8 cellular contexts compared by ENCODE assay signal in the genomic region with DNA sequence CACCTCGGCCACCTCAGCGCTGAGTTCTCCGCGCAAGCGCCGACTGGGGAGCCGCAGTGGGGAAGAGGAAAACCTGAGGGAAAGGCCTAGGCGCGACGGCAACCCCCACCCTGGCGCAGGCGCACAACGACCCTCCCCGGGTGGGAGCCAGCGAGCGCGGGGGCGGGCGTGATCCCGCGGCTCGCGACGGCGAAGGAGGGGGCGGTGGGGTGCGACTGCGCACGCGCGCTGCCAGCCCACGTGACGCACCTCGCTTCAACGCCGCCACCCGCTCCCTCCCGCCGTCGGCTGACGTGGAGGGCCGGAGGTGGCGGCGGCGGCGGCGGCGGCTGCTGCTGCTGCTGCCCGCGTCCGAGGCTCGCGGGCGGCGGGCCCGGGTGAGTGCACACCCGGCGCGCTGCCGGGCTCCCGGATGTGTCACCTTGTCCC. TPM values are rescaled to one million over a fixed set of nuclear protein-coding genes. Genes with fewer than 3 reads are reported as not detected.
DNase-seq lines count a peak whose midpoint lies in the region; ATAC-seq and TF ChIP-seq lines count a peak whose summit lies in the region.

A gene (minus strand): TSS at position 84 of the 429 bp plus-strand sequence. CDS start 556 bp downstream, outside the sequence.
A gene with protein sequence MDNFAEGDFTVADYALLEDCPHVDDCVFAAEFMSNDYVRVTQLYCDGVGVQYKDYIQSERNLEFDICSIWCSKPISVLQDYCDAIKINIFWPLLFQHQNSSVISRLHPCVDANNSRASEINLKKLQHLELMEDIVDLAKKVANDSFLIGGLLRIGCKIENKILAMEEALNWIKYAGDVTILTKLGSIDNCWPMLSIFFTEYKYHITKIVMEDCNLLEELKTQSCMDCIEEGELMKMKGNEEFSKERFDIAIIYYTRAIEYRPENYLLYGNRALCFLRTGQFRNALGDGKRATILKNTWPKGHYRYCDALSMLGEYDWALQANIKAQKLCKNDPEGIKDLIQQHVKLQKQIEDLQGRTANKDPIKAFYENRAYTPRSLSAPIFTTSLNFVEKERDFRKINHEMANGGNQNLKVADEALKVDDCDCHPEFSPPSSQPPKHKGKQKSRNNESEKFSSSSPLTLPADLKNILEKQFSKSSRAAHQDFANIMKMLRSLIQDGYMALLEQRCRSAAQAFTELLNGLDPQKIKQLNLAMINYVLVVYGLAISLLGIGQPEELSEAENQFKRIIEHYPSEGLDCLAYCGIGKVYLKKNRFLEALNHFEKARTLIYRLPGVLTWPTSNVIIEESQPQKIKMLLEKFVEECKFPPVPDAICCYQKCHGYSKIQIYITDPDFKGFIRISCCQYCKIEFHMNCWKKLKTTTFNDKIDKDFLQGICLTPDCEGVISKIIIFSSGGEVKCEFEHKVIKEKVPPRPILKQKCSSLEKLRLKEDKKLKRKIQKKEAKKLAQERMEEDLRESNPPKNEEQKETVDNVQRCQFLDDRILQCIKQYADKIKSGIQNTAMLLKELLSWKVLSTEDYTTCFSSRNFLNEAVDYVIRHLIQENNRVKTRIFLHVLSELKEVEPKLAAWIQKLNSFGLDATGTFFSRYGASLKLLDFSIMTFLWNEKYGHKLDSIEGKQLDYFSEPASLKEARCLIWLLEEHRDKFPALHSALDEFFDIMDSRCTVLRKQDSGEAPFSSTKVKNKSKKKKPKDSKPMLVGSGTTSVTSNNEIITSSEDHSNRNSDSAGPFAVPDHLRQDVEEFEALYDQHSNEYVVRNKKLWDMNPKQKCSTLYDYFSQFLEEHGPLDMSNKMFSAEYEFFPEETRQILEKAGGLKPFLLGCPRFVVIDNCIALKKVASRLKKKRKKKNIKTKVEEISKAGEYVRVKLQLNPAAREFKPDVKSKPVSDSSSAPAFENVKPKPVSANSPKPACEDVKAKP (N-terminal part only) (plus strand): TSS at position 267 of the 429 bp plus-strand sequence. CDS start 14,004 bp downstream, outside the sequence.

- H3K4me1 Mint-ChIP-seq in activated naive CD8-positive, alpha-beta T cell treated with anti-CD3 and anti-CD28 coated beads, Interleukin-2, amount 50 U/mL, for 24 hours = peaks cover 53% of the 10 kb centered on the region
- peaks cover 38% of the 10 kb centered on the region for H3K4me1 Mint-ChIP-seq in type B pancreatic cell (ENCODE audit: unreplicated experiment)

- peak within 1 kb of the TSS; percentile 99 for H3K4me3 Mint-ChIP-seq in activated naive CD8-positive, alpha-beta T cell treated with anti-CD3 and anti-CD28 coated beads, Interleukin-2, amount 50 U/mL, for 24 hours
- peak within 1 kb of the TSS; percentile 98 for H3K4me3 Mint-ChIP-seq in type B pancreatic cell

- H3K27me3 Mint-ChIP-seq in activated naive CD8-positive, alpha-beta T cell treated with anti-CD3 and anti-CD28 coated beads, Interleukin-2, amount 50 U/mL, for 24 hours = peaks cover 2% of the 10 kb centered on the region
- no peaks in the 10 kb centered on the region for H3K27me3 Mint-ChIP-seq in type B pancreatic cell

- peak within 1 kb of the TSS; percentile 98 for H3K27ac ChIP-seq in cardiac muscle cell

- DNase-seq in GM12864 (ENCODE audit: low read depth) (peak; percentile 75), NCI-H1436 (lab: John Stamatoyannopoulos, UW) (peak; percentile 93), SW480 (ENCODE audit: low spot score) (peak; percentile 93), cardiac muscle cell (ENCODE audit: low read depth in 1 of 2, low spot score in 1 of 2) (peak; percentile 96 to 98), pons (ENCODE audit: low spot score) (peak; percentile 93), type B pancreatic cell (ENCODE audit: extremely low spot score, unreplicated experiment) (peak; percentile 100)
- peak; percentile 99 for DNase-seq in activated naive CD8-positive, alpha-beta T cell treated with anti-CD3 and anti-CD28 coated beads, Interleukin-2, amount 50 U/mL, for 24 hours

- TF ChIP-seq CTCF in GM12864 (IDR thresholded peaks at IDR 0.05; ENCODE audit: low read depth, low read length, missing control alignments) = no peak
- no peak for TF ChIP-seq CTCF in cardiac muscle cell (IDR thresholded peaks at IDR 0.05; ENCODE audit: low read depth, low read length)
- TF ChIP-seq CTCF in type B pancreatic cell (conservative IDR thresholded peaks at IDR 0.05) = no peak

- H3K36me3 Mint-ChIP-seq in activated naive CD8-positive, alpha-beta T cell treated with anti-CD3 and anti-CD28 coated beads, Interleukin-2, amount 50 U/mL, for 24 hours (ENCODE audit: low read depth) = peaks cover 27% of the 10 kb centered on the region
- peaks cover 19% of the 10 kb centered on the region for H3K36me3 Mint-ChIP-seq in type B pancreatic cell

- ATAC-seq in HG02798 (IDR thresholded peaks at IDR 0.05; ENCODE audit: poor library complexity, unreplicated experiment) = peak; percentile 75
- ATAC-seq in activated naive CD8-positive, alpha-beta T cell treated with anti-CD3 and anti-CD28 coated beads, Interleukin-2, amount 50 U/mL, for 24 hours = peak; percentile 80

- H3K9me3 ChIP-seq in cardiac muscle cell (ENCODE audit: low read depth) = no peaks in the 10 kb centered on the region

- H3K36me3 ChIP-seq in cardiac muscle cell = no peaks in the 10 kb centered on the region

- H3K9me3 Mint-ChIP-seq in activated naive CD8-positive, alpha-beta T cell treated with anti-CD3 and anti-CD28 coated beads, Interleukin-2, amount 50 U/mL, for 24 hours = no peaks in the 10 kb centered on the region
- H3K9me3 Mint-ChIP-seq in type B pancreatic cell = peaks cover 3% of the 10 kb centered on the region

- peaks cover 8% of the 10 kb centered on the region for H3K4me1 ChIP-seq in cardiac muscle cell (ENCODE audit: low read depth)

- H3K27me3 ChIP-seq in cardiac muscle cell = no peaks in the 10 kb centered on the region

- peak within 1 kb of the TSS; percentile 95 for H3K27ac Mint-ChIP-seq in activated naive CD8-positive, alpha-beta T cell treated with anti-CD3 and anti-CD28 coated beads, Interleukin-2, amount 50 U/mL, for 24 hours
- peak within 1 kb of the TSS; percentile 98 for H3K27ac Mint-ChIP-seq in type B pancreatic cell

- H3K4me3 ChIP-seq in GM12864 (ENCODE audit: low read depth, low read length) (peak within 1 kb of the TSS; percentile 78), cardiac muscle cell (peak within 1 kb of the TSS; percentile 81)

RNA-seq across cellular contexts. Expression of the first gene that starts in this region (rescaled TPM):
- total RNA-seq in cardiac muscle cell = 13.8 and 23.3 TPM in 2 replicates
- polyA plus RNA-seq in cardiac muscle cell = 83.4 and 91.5 TPM in 2 replicates
- 18.8 and 20.5 TPM in 2 replicates for total RNA-seq in type B pancreatic cell (ENCODE audit: low replicate concordance)

RNA-seq across cellular contexts. Expression of the second gene that starts in this region (rescaled TPM):
- 128 and 170 TPM in 2 replicates for total RNA-seq in cardiac muscle cell
- 87.7 and 133 TPM in 2 replicates for polyA plus RNA-seq in cardiac muscle cell
- 163 and 203 TPM in 2 replicates for total RNA-seq in type B pancreatic cell (ENCODE audit: low replicate concordance)

Comparison
In these comparisons a context has a peak if more than half of its experiments do, and no peak if none do; other contexts are left out.
1. Peak in every context shown above with its lines: DNase-seq, ATAC-seq, H3K4me3 ChIP-seq and H3K27ac ChIP-seq.